Comparison of ENCODE assay signal across 23 cellular contexts in genomic region chr2:34159891-34160290, GRCh38.
"Had no signal": no experiment of that assay in that cellular context is flagged by ENCODE, and none has a peak within 500 bp of the region (broad histone marks: within the 10 kb centered on the region; RNA-seq: fewer than 3 reads in every experiment).

No MANE protein-coding gene starts in this region.

- DNase-seq: stimulated activated CD4-positive, alpha-beta T cell treated with anti-CD3 and anti-CD28 coated beads, Interleukin-4, amount 100 ng/mL, for 1 hour; stimulated activated CD4-positive, alpha-beta T cell treated with anti-CD3 and anti-CD28 coated beads, Interleukin-4, amount 100 ng/mL, for 24 hours; stimulated activated CD4-positive, alpha-beta T cell treated with anti-CD3 and anti-CD28 coated beads, Interleukin-4, amount 100 ng/mL, for 4 hours; stimulated activated CD8-positive, alpha-beta memory T cell treated with anti-CD3 and anti-CD28 coated beads, Interleukin-4, amount 100 ng/mL, for 48 hours; stimulated activated naive B cell treated with anti-CD40 and anti-IgM and Interleukin-4, amounts not matched to agents 10 μg/mL and 1 μg/mL and 100 μg/mL, for 72 hours; stimulated activated naive CD4-positive, alpha-beta T cell; stimulated activated naive CD4-positive, alpha-beta T cell treated with Interleukin-2 at 50 U/mL for 16 hours; stimulated activated naive CD8-positive, alpha-beta T cell treated with anti-CD3 and anti-CD28 coated beads, Interleukin-15, amount 100 ng/mL, for 72 hours; stimulated activated naive CD8-positive, alpha-beta T cell treated with anti-CD3 and anti-CD28 coated beads, Interleukin-15, Interleukin-2, amounts not matched to agents 100 U/mL and 50 U/mL, for 24 hours; stomach; substantia nigra; testis; thyroid gland; tibial artery; transverse colon; trophoblast cell; upper lobe of right lung; uterus had no signal

- H3K36me3 ChIP-seq: stomach, suprapubic skin, thoracic aorta, thyroid gland, tibial artery, tibial nerve, transverse colon, upper lobe of left lung, upper lobe of right lung, uterus, vagina had no signal

- H3K9me3 ChIP-seq: stomach, suprapubic skin, testis, thoracic aorta, thyroid gland, tibial artery, tibial nerve, transverse colon, upper lobe of left lung, upper lobe of right lung, uterus, vagina had no signal

- H3K4me3 ChIP-seq: stomach, suprapubic skin, testis, thoracic aorta, thyroid gland, tibial artery, tibial nerve, transverse colon, upper lobe of left lung, upper lobe of right lung, uterus, vagina had no signal

- H3K27ac ChIP-seq: stomach, suprapubic skin, testis, thoracic aorta, thyroid gland, tibial artery, tibial nerve, transverse colon, upper lobe of left lung, upper lobe of right lung, uterus, vagina had no signal
